In the genomic region with DNA sequence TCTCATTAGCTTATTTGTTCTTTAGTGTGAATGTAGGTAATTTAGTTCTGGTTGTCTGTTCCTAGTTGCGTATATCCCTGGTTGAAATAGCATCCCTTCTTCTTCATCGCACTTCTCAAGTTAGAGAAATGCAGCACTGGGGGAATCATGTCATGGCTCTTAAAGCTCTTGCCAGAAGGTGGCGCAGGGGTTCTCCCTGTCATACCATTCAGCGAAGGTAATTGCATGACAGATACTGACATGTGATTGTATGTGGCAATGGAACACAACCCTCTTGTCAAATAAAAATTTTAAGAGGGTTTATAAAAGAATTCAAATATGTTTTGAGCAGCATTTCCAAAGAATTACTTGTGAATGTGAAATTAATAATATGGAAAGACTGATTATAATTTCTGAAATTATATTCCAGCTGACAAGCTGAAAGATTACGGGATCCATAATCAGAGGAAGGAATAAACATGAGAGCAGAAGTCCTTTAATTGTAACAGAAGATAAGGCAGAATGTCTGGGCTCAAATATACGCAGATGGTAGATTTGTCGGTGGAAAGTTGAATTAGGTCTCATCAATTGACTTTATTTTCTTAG, we compare ENCODE assay signal across 9 cellular contexts.
DNase-seq lines count a peak whose midpoint lies in the region; ATAC-seq lines count a peak whose summit lies in the region.
"Had no signal": no experiment of that assay in that cellular context is flagged by ENCODE, and none has a peak within 500 bp of the region (broad histone marks: within the 10 kb centered on the region; RNA-seq: fewer than 3 reads in every experiment).

No MANE protein-coding gene starts in this region.

- DNase-seq in EH (ENCODE audit: low read depth) = peak; percentile 60
- peak; percentile 86 for DNase-seq in NCI-H82 (lab: John Stamatoyannopoulos, UW)
- peak; percentile 20 for DNase-seq in activated T-cell treated with anti-CD3 and anti-CD28 coated beads, Interleukin-2, amount 50 U/mL, for 4 hours
- DNase-seq in Right ventricle myocardium superior = peak; percentile 54
- peak; percentile 73 for DNase-seq in renal cortical epithelial cell (ENCODE audit: low read depth)
- DNase-seq in activated T-helper 1 cell treated with anti-CD3 and anti-CD28 coated beads, Interleukin-12 subunit alpha, Interleukin-12 subunit beta, Interleukin-2, Interleukin-4 antibody, amounts not matched to agents 30 ng/mL and 10 ng/mL and 1 ng/mL, durations not matched to agents 14 hours and 24 hours and 36 hours (ENCODE audit: low spot score) = no peak

- H3K27me3 Mint-ChIP-seq in activated T-cell treated with anti-CD3 and anti-CD28 coated beads, Interleukin-2, amount 50 U/mL, for 4 hours (ENCODE audit: low read depth) = no peaks in the 10 kb centered on the region
- H3K27me3 Mint-ChIP-seq in activated T-helper 1 cell treated with anti-CD3 and anti-CD28 coated beads, Interleukin-12 subunit alpha, Interleukin-12 subunit beta, Interleukin-2, Interleukin-4 antibody, amounts not matched to agents 30 ng/mL and 10 ng/mL and 1 ng/mL, durations not matched to agents 14 hours and 24 hours and 36 hours (ENCODE audit: insufficient read depth) = no peaks in the 10 kb centered on the region
- H3K27me3 Mint-ChIP-seq: activated naive CD4-positive, alpha-beta T cell treated with anti-CD3 and anti-CD28 coated beads, Interleukin-2, amount 50 U/mL, for 24 hours had no signal

- intact Hi-C loops in Right ventricle myocardium superior (cut with DNase I) = loop anchor here (10.0 kb wide), 1 partner anchor 100 kb away; no protein-coding TSS in a partner anchor
- intact Hi-C loops in activated T-helper 1 cell treated with anti-CD3 and anti-CD28 coated beads, Interleukin-12 subunit alpha, Interleukin-12 subunit beta, Interleukin-2, Interleukin-4 antibody, amounts not matched to agents 30 ng/mL and 10 ng/mL and 1 ng/mL, durations not matched to agents 14 hours and 24 hours and 36 hours (cut with micrococcal nuclease) = loop anchor here (1.0 kb wide), 1 partner anchor 96 kb away; no protein-coding TSS in a partner anchor

- ATAC-seq in GM21381 (IDR thresholded peaks at IDR 0.05; ENCODE audit: unreplicated experiment) = peak; percentile 90
- ATAC-seq in HG03571 (IDR thresholded peaks at IDR 0.05; ENCODE audit: unreplicated experiment) = peak; percentile 83
- ATAC-seq in activated T-cell treated with anti-CD3 and anti-CD28 coated beads, Interleukin-2, amount 50 U/mL, for 4 hours = peak in 1 of 2 donors; percentile 53
- ATAC-seq in Right ventricle myocardium superior (ENCODE audit: poor library complexity) = peak; percentile 74

- no peak overlapping the region for H3K27ac Mint-ChIP-seq in activated T-helper 1 cell treated with anti-CD3 and anti-CD28 coated beads, Interleukin-12 subunit alpha, Interleukin-12 subunit beta, Interleukin-2, Interleukin-4 antibody, amounts not matched to agents 30 ng/mL and 10 ng/mL and 1 ng/mL, durations not matched to agents 14 hours and 24 hours and 36 hours
- H3K27ac Mint-ChIP-seq: activated naive CD4-positive, alpha-beta T cell treated with anti-CD3 and anti-CD28 coated beads, Interleukin-2, amount 50 U/mL, for 24 hours had no signal

- no peaks in the 10 kb centered on the region for H3K36me3 Mint-ChIP-seq in activated T-cell treated with anti-CD3 and anti-CD28 coated beads, Interleukin-2, amount 50 U/mL, for 4 hours (ENCODE audit: insufficient read depth)
- no peaks in the 10 kb centered on the region for H3K36me3 Mint-ChIP-seq in activated T-helper 1 cell treated with anti-CD3 and anti-CD28 coated beads, Interleukin-12 subunit alpha, Interleukin-12 subunit beta, Interleukin-2, Interleukin-4 antibody, amounts not matched to agents 30 ng/mL and 10 ng/mL and 1 ng/mL, durations not matched to agents 14 hours and 24 hours and 36 hours (ENCODE audit: low read depth)
- H3K36me3 Mint-ChIP-seq: activated naive CD4-positive, alpha-beta T cell treated with anti-CD3 and anti-CD28 coated beads, Interleukin-2, amount 50 U/mL, for 24 hours had no signal

- no peaks in the 10 kb centered on the region for H3K4me1 Mint-ChIP-seq in activated T-cell treated with anti-CD3 and anti-CD28 coated beads, Interleukin-2, amount 50 U/mL, for 4 hours (ENCODE audit: low read depth)
- H3K4me1 Mint-ChIP-seq in activated T-helper 1 cell treated with anti-CD3 and anti-CD28 coated beads, Interleukin-12 subunit alpha, Interleukin-12 subunit beta, Interleukin-2, Interleukin-4 antibody, amounts not matched to agents 30 ng/mL and 10 ng/mL and 1 ng/mL, durations not matched to agents 14 hours and 24 hours and 36 hours (ENCODE audit: low read depth) = no peaks in the 10 kb centered on the region
- H3K4me1 Mint-ChIP-seq: activated naive CD4-positive, alpha-beta T cell treated with anti-CD3 and anti-CD28 coated beads, Interleukin-2, amount 50 U/mL, for 24 hours had no signal

- no peak overlapping the region for H3K4me3 Mint-ChIP-seq in activated T-cell treated with anti-CD3 and anti-CD28 coated beads, Interleukin-2, amount 50 U/mL, for 4 hours
- H3K4me3 Mint-ChIP-seq in activated T-helper 1 cell treated with anti-CD3 and anti-CD28 coated beads, Interleukin-12 subunit alpha, Interleukin-12 subunit beta, Interleukin-2, Interleukin-4 antibody, amounts not matched to agents 30 ng/mL and 10 ng/mL and 1 ng/mL, durations not matched to agents 14 hours and 24 hours and 36 hours = no peak overlapping the region
- H3K4me3 Mint-ChIP-seq: activated naive CD4-positive, alpha-beta T cell treated with anti-CD3 and anti-CD28 coated beads, Interleukin-2, amount 50 U/mL, for 24 hours had no signal

- H3K9me3 Mint-ChIP-seq in activated T-cell treated with anti-CD3 and anti-CD28 coated beads, Interleukin-2, amount 50 U/mL, for 4 hours = no peaks in the 10 kb centered on the region
- H3K9me3 Mint-ChIP-seq in activated T-helper 1 cell treated with anti-CD3 and anti-CD28 coated beads, Interleukin-12 subunit alpha, Interleukin-12 subunit beta, Interleukin-2, Interleukin-4 antibody, amounts not matched to agents 30 ng/mL and 10 ng/mL and 1 ng/mL, durations not matched to agents 14 hours and 24 hours and 36 hours = no peaks in the 10 kb centered on the region
- H3K9me3 Mint-ChIP-seq: activated naive CD4-positive, alpha-beta T cell treated with anti-CD3 and anti-CD28 coated beads, Interleukin-2, amount 50 U/mL, for 24 hours had no signal
